ENCODE assay signal across 8 cellular contexts in the genomic region with DNA sequence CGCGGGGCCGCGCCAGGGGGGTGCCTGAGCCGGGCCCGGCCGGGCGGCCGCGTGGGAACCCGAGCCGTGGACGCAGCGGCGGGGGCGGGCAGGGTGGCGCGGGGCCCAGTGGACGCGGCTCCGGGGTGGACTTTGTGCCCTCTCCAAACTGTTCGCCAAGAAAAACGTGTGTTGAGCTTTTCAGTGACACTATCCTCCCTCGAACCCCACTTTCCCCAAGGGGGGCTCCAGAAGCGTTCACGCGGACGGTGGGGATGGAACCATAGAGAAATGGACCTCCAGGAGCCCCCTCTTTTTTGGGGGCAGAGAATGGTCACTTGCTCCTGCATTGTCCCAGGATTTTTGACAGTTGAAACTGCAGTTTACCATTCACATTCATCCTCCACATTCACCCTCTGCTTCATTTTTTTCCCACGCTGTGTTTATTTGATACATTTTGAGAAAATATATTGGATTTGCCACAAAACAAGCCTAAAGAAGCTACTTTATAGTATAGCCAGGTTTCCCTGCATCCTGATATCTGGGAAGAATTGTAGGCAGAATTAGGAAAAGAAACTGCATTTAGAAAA. TPM values are rescaled to one million over a fixed set of nuclear protein-coding genes. Genes with fewer than 3 reads are reported as not detected.
DNase-seq lines count a peak whose midpoint lies in the region; ATAC-seq and TF ChIP-seq lines count a peak whose summit lies in the region.

No MANE protein-coding gene starts in this region.

- DNase-seq in GM12865 (ENCODE audit: low read depth) (no peak), Panc1 (ENCODE audit: low read depth, low spot score) (no peak), esophagus muscularis mucosa (ENCODE audit: extremely low spot score) (no peak), psoas muscle (no peak), cerebellum (ENCODE audit: low spot score) (no peak), HPDE6-E6E7 (ENCODE audit: extremely low spot score) (no peak)

- H3K9me3 ChIP-seq in Panc1 (ENCODE audit: control insufficient read depth, insufficient read depth, low read depth, low read length) (no peaks in the 10 kb centered on the region), esophagus muscularis mucosa (no peaks in the 10 kb centered on the region), psoas muscle (no peaks in the 10 kb centered on the region)

- H3K27me3 ChIP-seq in Panc1 (ENCODE audit: control insufficient read depth, insufficient read depth, low read length) = no peaks in the 10 kb centered on the region
- no peaks in the 10 kb centered on the region for H3K27me3 ChIP-seq in esophagus muscularis mucosa
- H3K27me3 ChIP-seq in psoas muscle (ENCODE audit: insufficient read depth in 3 of 3, low read length in 2 of 3) = no peaks in the 10 kb centered on the region

- CTCF ChIA-PET in Panc1 (lab: Charles Lee) = no interaction called here

- H3K27ac ChIP-seq in Panc1 (ENCODE audit: low read length) (peak overlapping the region; percentile 90), esophagus muscularis mucosa (replicated peaks in 1 of 4) (peak overlapping the region; percentile 90 to 98 (median 95)), psoas muscle (peak overlapping the region; percentile 96)

- TF ChIP-seq POLR2A in esophagus muscularis mucosa (IDR thresholded peaks at IDR 0.05; ENCODE audit: low read depth) (no peak), GM18505 (IDR thresholded peaks at IDR 0.05; ENCODE audit: borderline replicate concordance, extremely low read depth, insufficient read depth, insufficient read length) (no peak)

- POLR2A ChIA-PET in Panc1 (lab: Charles Lee) = no interaction called here

- ATAC-seq in Panc1 = no peak
- no peak for ATAC-seq in psoas muscle
- ATAC-seq in GM18505 (IDR thresholded peaks at IDR 0.05; ENCODE audit: unreplicated experiment) = no peak
- no peak for ATAC-seq in GM21528 (IDR thresholded peaks at IDR 0.05; ENCODE audit: low FRiP score, unreplicated experiment)

- intact Hi-C loops in Panc1 (cut with micrococcal nuclease; ENCODE audit: unreplicated experiment) = no loop called here
- intact Hi-C loops in esophagus muscularis mucosa (cut with DNase I) = loop anchor here (5.0 kb wide), 1 partner anchor 247 kb away; no protein-coding TSS in a partner anchor
- intact Hi-C loops in psoas muscle (cut with DNase I) = no loop called here

- no peak for TF ChIP-seq EP300 in esophagus muscularis mucosa (IDR thresholded peaks at IDR 0.05)

- BruUV-seq in Panc1 (replicated peaks; lab: Mats Ljungman, UMichigan) = no TSS peak

- WGBS in esophagus muscularis mucosa = under 1% methylated on average over 12 of the region's 29 CpGs
- 1% methylated on average over 23 to 29 of the region's 29 CpGs for WGBS in psoas muscle, 3 donors

- H3K36me3 ChIP-seq in Panc1 (ENCODE audit: control insufficient read depth, insufficient read depth, low read length) = no peaks in the 10 kb centered on the region
- H3K36me3 ChIP-seq in esophagus muscularis mucosa = no peaks in the 10 kb centered on the region
- H3K36me3 ChIP-seq in psoas muscle (ENCODE audit: insufficient read depth in 1 of 2, low read depth in 1 of 2) = no peaks in the 10 kb centered on the region

- H3K4me1 ChIP-seq in Panc1 (ENCODE audit: control insufficient read depth, insufficient read depth, low read length) (peaks cover 29% of the 10 kb centered on the region), esophagus muscularis mucosa (peaks cover 15 to 38% (median 35%) of the 10 kb centered on the region in 4 donors), psoas muscle (peaks cover 27% of the 10 kb centered on the region)

- TF ChIP-seq CTCF in GM12865 (IDR thresholded peaks at IDR 0.05; ENCODE audit: insufficient read depth, low read depth, low read length, missing control alignments) = no peak
- no peak for TF ChIP-seq CTCF in Panc1 (IDR thresholded peaks at IDR 0.05)
- TF ChIP-seq CTCF in esophagus muscularis mucosa (IDR thresholded peaks at IDR 0.05) = no peak
- no peak for TF ChIP-seq CTCF in psoas muscle (IDR thresholded peaks at IDR 0.05)

- H3K4me3 ChIP-seq in GM12865 (ENCODE audit: low read depth, low read length) (peak overlapping the region; percentile 99), Panc1 (ENCODE audit: low read depth in 2 of 2, low read length in 2 of 2) (peak overlapping the region; percentile 84 to 85), esophagus muscularis mucosa (peak overlapping the region; percentile 80 to 87 (median 85)), psoas muscle (peak overlapping the region; percentile 88)

- in situ Hi-C loops in Panc1 (cut with HindIII; ENCODE audit: low pct_unique_long_range_greater_than_20kb, low sequenced_read_pairs) = no loop called here

RNA-seq across cellular contexts. Expression of a gene that starts 2.8 kb away (rescaled TPM):
- total RNA-seq in Panc1 (2021; ENCODE audit: unreplicated experiment) (16.7 TPM), esophagus muscularis mucosa (10 to 100 TPM; 16.2 to 28.3 (median 25.1) TPM), psoas muscle (10 to 100 TPM in 2 of 4 donors, 1 to 10 TPM in 2; 6.7 to 13.1 (median 9.0) TPM), cerebellum (26.4 TPM)
- 9.8 TPM for polyA plus RNA-seq in Panc1 (2012; ENCODE audit: insufficient read length)
- 1 to 10 TPM; 4.0 to 6.3 (median 4.7) TPM for polyA plus RNA-seq in psoas muscle
